20 cellular contexts compared by ENCODE assay signal in the genomic region with DNA sequence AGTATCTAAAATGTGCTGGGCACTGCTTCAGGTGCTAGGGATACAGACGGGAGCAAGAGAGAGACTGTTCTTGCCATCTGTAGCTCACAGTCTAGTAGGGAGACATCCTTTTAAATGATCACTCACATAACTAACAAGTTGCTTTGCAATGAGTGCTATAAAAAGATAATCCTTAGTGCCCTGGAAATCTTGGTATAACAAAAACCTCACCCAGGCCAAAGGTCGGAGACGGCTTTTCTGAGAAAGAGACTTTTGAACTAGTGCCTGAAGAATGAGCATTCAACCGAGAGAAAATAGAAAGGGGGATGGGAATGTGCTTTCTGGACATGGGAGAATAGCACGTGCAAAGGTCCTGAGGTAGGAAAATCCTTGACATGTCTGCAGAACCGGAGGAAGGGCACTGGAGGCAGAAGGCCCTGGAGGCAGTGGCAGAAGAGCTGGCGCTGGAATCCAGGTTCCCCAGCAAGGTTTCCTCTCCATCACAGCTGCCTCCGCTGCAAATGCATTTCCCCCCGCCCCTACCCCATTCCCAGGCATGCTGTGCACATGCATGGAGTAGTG.
A peak's percentile ranks its signal among the peaks of the same experiment; 100 is the strongest.
DNase-seq lines count a peak whose midpoint lies in the region; ATAC-seq, FAIRE-seq and TF ChIP-seq lines count a peak whose summit lies in the region.
"Had no signal": no experiment of that assay in that cellular context is flagged by ENCODE, and none has a peak within 500 bp of the region (broad histone marks: within the 10 kb centered on the region; RNA-seq: fewer than 3 reads in every experiment).

No MANE protein-coding gene starts in this region.

- no peak overlapping the region for H3K9ac ChIP-seq in kidney (ENCODE audit: low read length in 2 of 2)
- H3K9ac ChIP-seq in smooth muscle cell (ENCODE audit: low read depth) = no peak overlapping the region

- H3K79me2 ChIP-seq in osteoblast (ENCODE audit: insufficient read depth, low read length) (no peaks in the 10 kb centered on the region), smooth muscle cell (ENCODE audit: low read depth) (no peaks in the 10 kb centered on the region)

- H3K4me1 ChIP-seq in Peyer's patch = peaks cover 0 to 57% (median 13%) of the 10 kb centered on the region in 4 donors
- H3K4me1 ChIP-seq in kidney (ENCODE audit: control insufficient read depth in 1 of 2, insufficient read depth in 1 of 2, low read depth in 1 of 2, low read length in 2 of 2) = peaks cover 4 to 5% of the 10 kb centered on the region in 2 donors
- H3K4me1 ChIP-seq in osteoblast (ENCODE audit: insufficient read depth, low read length) = no peaks in the 10 kb centered on the region
- peaks cover 1% of the 10 kb centered on the region for H3K4me1 ChIP-seq in smooth muscle cell (ENCODE audit: low read depth)
- H3K4me1 ChIP-seq: HAP-1 had no signal

- H3K4me2 ChIP-seq in osteoblast (ENCODE audit: insufficient read depth, low read length) (no peak overlapping the region), smooth muscle cell (no peak overlapping the region)

- H3K27ac ChIP-seq in Peyer's patch = peak overlapping the region in 3 of 4 donors; percentile 60 to 92 (median 86)
- no peak overlapping the region for H3K27ac ChIP-seq in kidney (ENCODE audit: low read depth in 2 of 2, low read length in 2 of 2)
- no peak overlapping the region for H3K27ac ChIP-seq in osteoblast (ENCODE audit: low read depth, low read length)
- H3K27ac ChIP-seq in smooth muscle cell (ENCODE audit: low read depth) = no peak overlapping the region
- H3K27ac ChIP-seq in WERI-Rb-1 = no peak overlapping the region
- H3K27ac ChIP-seq: C4-2B had no signal

- H3K36me3 ChIP-seq in Peyer's patch (no peaks in the 10 kb centered on the region), kidney (ENCODE audit: control insufficient read depth in 1 of 2, insufficient read depth in 2 of 2, low read length in 2 of 2) (no peaks in the 10 kb centered on the region), osteoblast (ENCODE audit: insufficient read depth, low read length) (no peaks in the 10 kb centered on the region), smooth muscle cell (ENCODE audit: low read depth) (no peaks in the 10 kb centered on the region), WERI-Rb-1 (peaks cover 3% of the 10 kb centered on the region; the same call in 1 of the 2 replicates)
- H3K36me3 ChIP-seq: BE2C, HAP-1 had no signal

- H4K20me1 ChIP-seq in osteoblast (ENCODE audit: insufficient read depth, low read length) (no peaks in the 10 kb centered on the region), smooth muscle cell (ENCODE audit: low read depth) (no peaks in the 10 kb centered on the region)

- intact Hi-C loops in kidney (cut with DNase I) (no loop called here), posterior vena cava (cut with DNase I) (no loop called here)

- H3K9me3 ChIP-seq in Peyer's patch = no peaks in the 10 kb centered on the region
- H3K9me3 ChIP-seq in kidney (ENCODE audit: control insufficient read depth in 1 of 2, low read length in 2 of 2) = no peaks in the 10 kb centered on the region
- H3K9me3 ChIP-seq in osteoblast (ENCODE audit: low read depth, low read length) = no peaks in the 10 kb centered on the region
- no peaks in the 10 kb centered on the region for H3K9me3 ChIP-seq in smooth muscle cell (replicated peaks; ENCODE audit: low read depth)
- H3K9me3 ChIP-seq in WERI-Rb-1 (ENCODE audit: severe bottlenecking) = no peaks in the 10 kb centered on the region
- H3K9me3 ChIP-seq: BE2C, HAP-1 had no signal

- TF ChIP-seq POLR2A in Peyer's patch (IDR thresholded peaks at IDR 0.05) = no peak

- H3K4me3 ChIP-seq in Peyer's patch (no peak overlapping the region), kidney (ENCODE audit: low read length in 2 of 2) (no peak overlapping the region), osteoblast (ENCODE audit: insufficient read depth, low read length) (no peak overlapping the region), smooth muscle cell (no peak overlapping the region), WERI-Rb-1 (ENCODE audit: low read depth, low read length) (no peak overlapping the region)
- H3K4me3 ChIP-seq: HAP-1 had no signal

- no peaks in the 10 kb centered on the region for H3F3A ChIP-seq in smooth muscle cell (ENCODE audit: low read depth)

- no peak overlapping the region for H2AFZ ChIP-seq in osteoblast (ENCODE audit: low read length)
- no peak overlapping the region for H2AFZ ChIP-seq in smooth muscle cell (ENCODE audit: low read depth)

- H3K27me3 ChIP-seq in Peyer's patch = no peaks in the 10 kb centered on the region
- H3K27me3 ChIP-seq in osteoblast (ENCODE audit: insufficient read depth, low read length) = no peaks in the 10 kb centered on the region
- H3K27me3 ChIP-seq in smooth muscle cell (ENCODE audit: low read depth) = no peaks in the 10 kb centered on the region
- H3K27me3 ChIP-seq in WERI-Rb-1 (ENCODE audit: insufficient read depth, low read depth, severe bottlenecking) = no peaks in the 10 kb centered on the region
- H3K27me3 ChIP-seq: BE2C had no signal

- TF ChIP-seq CTCF in Peyer's patch (IDR thresholded peaks at IDR 0.05) (no peak), kidney (IDR thresholded peaks at IDR 0.05; ENCODE audit: borderline replicate concordance, extremely low read depth, insufficient read depth) (no peak), osteoblast (IDR thresholded peaks at IDR 0.05; ENCODE audit: extremely low read depth, low read depth, low read length) (no peak), smooth muscle cell (IDR thresholded peaks at IDR 0.05; ENCODE audit: borderline replicate concordance, insufficient read depth, poor library complexity, severe bottlenecking) (no peak), WERI-Rb-1 (IDR thresholded peaks at IDR 0.05; ENCODE audit: low read depth, low read length) (no peak)

- DNase-seq in Peyer's patch (peak in 2 of 3 donors; percentile 73 to 89), kidney (peak; percentile 24), osteoblast (ENCODE audit: insufficient read length, low spot score, missing footprints) (peak; percentile 58), smooth muscle cell (lab: John Stamatoyannopoulos, UW; ENCODE audit: unreplicated experiment) (no peak), WERI-Rb-1 (no peak), posterior vena cava (ENCODE audit: low spot score) (no peak)
- DNase-seq: BE2C; CD8-positive, alpha-beta T cell; COR-L47; DMS153; EL; HFFc6 had no signal

- no peak for ATAC-seq in GM21360 (IDR thresholded peaks at IDR 0.05; ENCODE audit: unreplicated experiment)
- ATAC-seq: CD8-positive, alpha-beta T cell had no signal

- no peak for FAIRE-seq in kidney (lab: Jason Lieb, UNC)
- FAIRE-seq: A204.1, D721Med, G401.6, GM12891, H1 had no signal

- WGBS in smooth muscle cell (ENCODE audit: low lambda C conversion rate) = 95% methylated on average over 9 of the region's 9 CpGs

Comparison
In these comparisons a context has a peak if more than half of its experiments do, and no peak if none do; other contexts are left out.
1. DNase-seq: peak in Peyer's patch (2 of 3), kidney (single experiment) and osteoblast (single experiment); none in smooth muscle cell (single experiment), WERI-Rb-1 (single experiment) and posterior vena cava (single experiment).
2. H3K27ac ChIP-seq: peak in Peyer's patch (3 of 4); none in kidney (0 of 2), osteoblast (single experiment), smooth muscle cell (single experiment) and WERI-Rb-1 (single experiment).